13 cellular contexts compared by ENCODE assay signal in the genomic region with DNA sequence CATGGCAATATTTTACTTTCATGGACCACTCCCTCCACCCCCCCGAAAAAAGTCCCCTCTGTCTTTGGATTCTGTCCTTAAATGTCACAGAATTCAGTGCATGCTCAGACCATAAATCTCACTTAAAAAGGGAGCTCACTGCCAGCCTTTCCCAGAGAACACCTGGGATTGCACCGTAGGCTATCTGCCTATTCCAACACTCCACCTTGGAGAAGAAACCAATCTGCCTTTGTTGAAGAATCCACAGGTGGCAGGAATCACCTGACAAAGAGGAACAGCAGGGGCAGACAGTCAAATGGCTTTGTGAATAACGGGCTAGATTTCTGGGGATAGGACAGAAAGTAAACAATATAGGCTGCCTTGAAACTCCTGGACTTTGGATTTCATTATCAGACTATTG.
"Had no signal": no experiment of that assay in that cellular context is flagged by ENCODE, and none has a peak within 500 bp of the region (broad histone marks: within the 10 kb centered on the region; RNA-seq: fewer than 3 reads in every experiment).

No MANE protein-coding gene starts in this region.

- H3K27ac Mint-ChIP-seq: activated CD8-positive, alpha-beta T cell treated with anti-CD3 and anti-CD28 coated beads for 36 hours; activated naive CD8-positive, alpha-beta T cell treated with anti-CD3 and anti-CD28 coated beads, Interleukin-2, amount 10 ng/mL, durations not matched to agents 7 days and 5 days; activated T-cell treated with anti-CD3 and anti-CD28 coated beads, Interleukin-2, amount 50 U/mL, for 72 hours; immature natural killer cell; naive thymus-derived CD4-positive, alpha-beta T cell had no signal

- H3K36me3 Mint-ChIP-seq: activated naive CD8-positive, alpha-beta T cell treated with anti-CD3 and anti-CD28 coated beads, Interleukin-2, amount 10 ng/mL, durations not matched to agents 7 days and 5 days; immature natural killer cell; naive thymus-derived CD4-positive, alpha-beta T cell had no signal

- H3K27me3 Mint-ChIP-seq: activated CD8-positive, alpha-beta T cell treated with anti-CD3 and anti-CD28 coated beads for 36 hours; activated naive CD8-positive, alpha-beta T cell treated with anti-CD3 and anti-CD28 coated beads, Interleukin-2, amount 10 ng/mL, durations not matched to agents 7 days and 5 days had no signal

- H3K4me3 Mint-ChIP-seq: activated CD8-positive, alpha-beta T cell treated with anti-CD3 and anti-CD28 coated beads for 36 hours; activated naive CD8-positive, alpha-beta T cell treated with anti-CD3 and anti-CD28 coated beads, Interleukin-2, amount 10 ng/mL, durations not matched to agents 7 days and 5 days; activated T-cell treated with anti-CD3 and anti-CD28 coated beads, Interleukin-2, amount 50 U/mL, for 72 hours; immature natural killer cell; naive thymus-derived CD4-positive, alpha-beta T cell had no signal

- DNase-seq: activated CD8-positive, alpha-beta memory T cell treated with anti-CD3 and anti-CD28 coated beads, Interleukin-2, amount 50 U/mL, for 4 hours; activated CD8-positive, alpha-beta T cell treated with anti-CD3 and anti-CD28 coated beads for 36 hours; activated gamma-delta T cell treated with Interleukin-2 at 50 U/mL for 16 hours; activated naive CD8-positive, alpha-beta T cell treated with anti-CD3 and anti-CD28 coated beads, Interleukin-2, amount 10 ng/mL, durations not matched to agents 7 days and 5 days; activated T-cell treated with anti-CD3 and anti-CD28 coated beads, Interleukin-2, amount 50 U/mL, for 72 hours; anterior cingulate cortex; dermis blood vessel endothelial cell; hippocampal formation; immature natural killer cell; left colon; naive thymus-derived CD4-positive, alpha-beta T cell; posterior cingulate gyrus; thyroid gland had no signal

- ATAC-seq: activated CD8-positive, alpha-beta T cell treated with anti-CD3 and anti-CD28 coated beads for 36 hours; activated T-cell treated with anti-CD3 and anti-CD28 coated beads, Interleukin-2, amount 50 U/mL, for 72 hours; left colon; naive thymus-derived CD4-positive, alpha-beta T cell had no signal

- H3K4me1 Mint-ChIP-seq: activated naive CD8-positive, alpha-beta T cell treated with anti-CD3 and anti-CD28 coated beads, Interleukin-2, amount 10 ng/mL, durations not matched to agents 7 days and 5 days; immature natural killer cell; naive thymus-derived CD4-positive, alpha-beta T cell had no signal
